9 cellular contexts compared by ENCODE assay signal in the genomic region with DNA sequence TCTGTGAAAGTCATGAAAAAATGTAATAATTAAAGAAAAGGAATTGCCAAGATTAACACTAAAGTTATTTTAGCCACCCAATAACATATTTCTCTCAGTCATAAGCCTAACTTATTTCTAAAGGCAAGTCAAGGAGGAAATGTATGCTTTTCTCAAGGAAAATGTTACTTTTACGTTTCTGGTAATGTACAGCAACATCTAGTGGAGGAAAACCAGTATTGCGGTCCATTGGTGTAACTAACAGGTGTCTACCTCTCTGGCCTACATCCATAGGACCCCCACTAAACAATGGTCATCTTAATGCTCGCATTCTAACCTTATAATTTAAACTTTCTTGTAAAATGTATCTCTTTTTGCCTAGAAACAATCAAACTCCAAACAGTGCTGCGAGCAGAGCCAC.
DNase-seq lines count a peak whose midpoint lies in the region; ATAC-seq and TF ChIP-seq lines count a peak whose summit lies in the region.
"Had no signal": no experiment of that assay in that cellular context is flagged by ENCODE, and none has a peak within 500 bp of the region (broad histone marks: within the 10 kb centered on the region; RNA-seq: fewer than 3 reads in every experiment).

No MANE protein-coding gene starts in this region.

- no peak overlapping the region for H3K27ac ChIP-seq in PC-9
- H3K27ac ChIP-seq: parathyroid adenoma had no signal

- H3K9me2 ChIP-seq in PC-9 (ENCODE audit: insufficient read depth) = no peaks in the 10 kb centered on the region

- DNase-seq in A172 (ENCODE audit: low spot score) = peak; percentile 29
- DNase-seq in PC-9 = no peak
- DNase-seq in fibroblast of mammary gland (ENCODE audit: low read depth) = peak; percentile 27
- no peak for DNase-seq in NCI-H1105 (lab: John Stamatoyannopoulos, UW)
- DNase-seq in stimulated activated CD4-positive, alpha-beta T cell treated with anti-CD3 and anti-CD28 coated beads, Interleukin-2, amount 100 ng/mL, for 48 hours = no peak
- DNase-seq in NK-92 (lab: John Stamatoyannopoulos, UW; ENCODE audit: unreplicated experiment) = no peak

- H3F3A ChIP-seq in PC-9 (ENCODE audit: insufficient read depth, low read depth) = no peaks in the 10 kb centered on the region

- H3K36me3 ChIP-seq in PC-9 (ENCODE audit: low read depth) = no peaks in the 10 kb centered on the region

- H3K27me3 ChIP-seq in PC-9 (ENCODE audit: insufficient read depth, low read depth) = no peaks in the 10 kb centered on the region

- TF ChIP-seq CTCF in GM12873 (IDR thresholded peaks at IDR 0.05; ENCODE audit: insufficient read depth, low read depth, low read length, missing control alignments) (peak; percentile 61), PC-9 (conservative IDR thresholded peaks at IDR 0.05) (peak; percentile 47), fibroblast of mammary gland (conservative IDR thresholded peaks at IDR 0.05; ENCODE audit: control insufficient read depth, insufficient read depth, low read depth, low read length) (peak; percentile 57)

- no peaks in the 10 kb centered on the region for H4K20me1 ChIP-seq in PC-9 (ENCODE audit: insufficient read depth)

- no peak overlapping the region for H3K4me2 ChIP-seq in PC-9

- 0 out of 2 replicates have a peak, but pooled peaks cover 6% of the 10 kb centered on the region for H3K9me3 ChIP-seq in PC-9 (ENCODE audit: insufficient read depth, low read depth)

- no peaks in the 10 kb centered on the region for H3K79me2 ChIP-seq in PC-9 (ENCODE audit: low read depth)
- H3K79me2 ChIP-seq: parathyroid adenoma had no signal

- CTCF ChIA-PET in PC-9 (lab: Charles Lee) = no interaction called here

- ATAC-seq in GM21367 (IDR thresholded peaks at IDR 0.05; ENCODE audit: unreplicated experiment) = no peak

- no TSS peak for BruUV-seq in PC-9 (replicated peaks; lab: Mats Ljungman, UMichigan)

- H3K4me3 ChIP-seq in PC-9 (no peak overlapping the region), fibroblast of mammary gland (ENCODE audit: control insufficient read depth, low read depth, low read length) (no peak overlapping the region)

- no peaks in the 10 kb centered on the region for H3K4me1 ChIP-seq in PC-9 (replicated peaks; ENCODE audit: insufficient read depth)
- H3K4me1 ChIP-seq: parathyroid adenoma had no signal

- POLR2A ChIA-PET in PC-9 (lab: Charles Lee; ENCODE audit: unreplicated experiment) = no interaction called here

- no peak overlapping the region for H2AFZ ChIP-seq in PC-9
- H2AFZ ChIP-seq: parathyroid adenoma had no signal

- intact Hi-C loops in PC-9 (cut with micrococcal nuclease; ENCODE audit: unreplicated experiment) = no loop called here

Comparison
In these comparisons a context has a peak if more than half of its experiments do, and no peak if none do; other contexts are left out.
1. DNase-seq: peak in A172 (single experiment) and fibroblast of mammary gland (single experiment); none in PC-9 (0 of 2), NCI-H1105 (single experiment), stimulated activated CD4-positive, alpha-beta T cell treated with anti-CD3 and anti-CD28 coated beads, Interleukin-2, amount 100 ng/mL, for 48 hours (0 of 2) and NK-92 (single experiment).
2. Peak in every context shown above with its lines, with median percentiles within 50 percentile points of each other: CTCF ChIP-seq.